Comparison of ENCODE assay signal across 10 cellular contexts in genomic region chr1:147167361-147167760, GRCh38. TPM values are rescaled to one million over a fixed set of nuclear protein-coding genes. Genes with fewer than 3 reads are reported as not detected.
DNase-seq lines count a peak whose midpoint lies in the region; ATAC-seq, FAIRE-seq and TF ChIP-seq lines count a peak whose summit lies in the region.
"Had no signal": no experiment of that assay in that cellular context is flagged by ENCODE, and none has a peak within 500 bp of the region (broad histone marks: within the 10 kb centered on the region; RNA-seq: fewer than 3 reads in every experiment).

No MANE protein-coding gene starts in this region.

- H3K4me2 ChIP-seq in keratinocyte (ENCODE audit: control insufficient read depth, extremely low read depth, insufficient read depth, low read depth, low read length), result peak overlapping the region; percentile 68

- peak overlapping the region; percentile 88 for H3K27ac ChIP-seq in ACC112 (ENCODE audit: low read depth, low read length)
- peak overlapping the region; percentile 81 for H3K27ac ChIP-seq in keratinocyte (ENCODE audit: control insufficient read depth, insufficient read depth, low read length)
- peak overlapping the region in 1 of 4 donors; percentile 1 for H3K27ac ChIP-seq in gastrocnemius medialis
- H3K27ac ChIP-seq: right atrium auricular region had no signal

- H3K9me1 ChIP-seq in keratinocyte (ENCODE audit: control insufficient read depth, extremely low read depth, insufficient read depth, low read length), result no peaks in the 10 kb centered on the region

- H3K36me3 ChIP-seq in ACC112 (ENCODE audit: insufficient read depth, low read length), result 0 out of 2 replicates have a peak, but pooled peaks cover 12% of the 10 kb centered on the region
- H3K36me3 ChIP-seq in keratinocyte (ENCODE audit: control insufficient read depth in 2 of 2, extremely low read depth in 1 of 2, insufficient read depth in 2 of 2, low read length in 2 of 2), result peaks cover 1 to 11% of the 10 kb centered on the region in 2 experiments
- H3K36me3 ChIP-seq in gastrocnemius medialis, result peaks cover 0 to 12% of the 10 kb centered on the region in 2 donors

- no peak for TF ChIP-seq POLR2A in gastrocnemius medialis (IDR thresholded peaks at IDR 0.05)

- peak overlapping the region; percentile 52 for H3K9ac ChIP-seq in keratinocyte (ENCODE audit: control insufficient read depth, extremely low read depth, insufficient read depth, low read length)

- H2AFZ ChIP-seq in ACC112 (ENCODE audit: low read length, unreplicated experiment) (no peak overlapping the region), keratinocyte (ENCODE audit: control insufficient read depth, low read length) (no peak overlapping the region)

- H3K27me3 ChIP-seq in ACC112 (ENCODE audit: insufficient read depth, low read length) (no peaks in the 10 kb centered on the region), keratinocyte (ENCODE audit: control insufficient read depth, extremely low read depth, insufficient read depth, low read length) (no peaks in the 10 kb centered on the region), gastrocnemius medialis (no peaks in the 10 kb centered on the region)
- H3K27me3 ChIP-seq: right atrium auricular region had no signal

- DNase-seq in HS-27A (ENCODE audit: low read depth) (peak; percentile 69), astrocyte of the hippocampus (ENCODE audit: low read depth, low spot score) (peak; percentile 89), keratinocyte (ENCODE audit: low read depth, low spot score) (peak; percentile 82), putamen (ENCODE audit: low spot score) (no peak), gastrocnemius medialis (no peak), NCI-H510A (lab: John Stamatoyannopoulos, UW) (no peak), Right ventricle myocardium superior (no peak)
- DNase-seq: NCI-H2081 treated with DMSO at 0.1 percent for 48 hours had no signal

- no peaks in the 10 kb centered on the region for H4K20me1 ChIP-seq in keratinocyte (ENCODE audit: control insufficient read depth, extremely low read depth, insufficient read depth, low read length)

- in situ Hi-C loops in gastrocnemius medialis (cut with MboI; ENCODE audit: low sequenced_read_pairs in 4 of 4), result loop anchor here in 1 of 4 donors (25.0 kb wide), 1 partner anchor 445 kb away; a partner anchor contains a TSS

- dilution Hi-C loops in keratinocyte (cut with MboI; ENCODE audit: extremely low pct_ligation_motif_present, low sequenced_read_pairs), result no loop called here

- peaks cover 57% of the 10 kb centered on the region for H3K79me2 ChIP-seq in ACC112 (ENCODE audit: control insufficient read depth, insufficient read depth, low read length, unreplicated experiment)
- peaks cover 71% of the 10 kb centered on the region for H3K79me2 ChIP-seq in keratinocyte (ENCODE audit: control insufficient read depth, insufficient read depth, low read length)

- no peaks in the 10 kb centered on the region for H3K9me3 ChIP-seq in keratinocyte (ENCODE audit: control insufficient read depth, low read depth, low read length)
- H3K9me3 ChIP-seq in gastrocnemius medialis, result no peaks in the 10 kb centered on the region
- H3K9me3 ChIP-seq: right atrium auricular region had no signal

- H3K4me1 ChIP-seq in ACC112 (ENCODE audit: control insufficient read depth, insufficient read depth, low read length, unreplicated experiment) (peaks cover 46% of the 10 kb centered on the region), keratinocyte (ENCODE audit: control insufficient read depth, extremely low read depth, insufficient read depth, low read length) (peaks cover 55% of the 10 kb centered on the region), gastrocnemius medialis (peaks cover 22 to 32% of the 10 kb centered on the region in 2 donors)

- ATAC-seq in gastrocnemius medialis (no peak), Right ventricle myocardium superior (ENCODE audit: poor library complexity) (no peak)

- FAIRE-seq in keratinocyte (lab: Jason Lieb, UNC), result peak; percentile 79

- H3K4me3 ChIP-seq in ACC112 (ENCODE audit: low read depth, low read length) (peak overlapping the region; percentile 25; the same call in 1 of the 2 replicates), keratinocyte (ENCODE audit: control insufficient read depth in 2 of 3, extremely low read depth in 1 of 3, insufficient read depth in 2 of 3, low read depth in 1 of 3, low read length in 3 of 3) (peak overlapping the region in 1 of 3 experiments; percentile 48), gastrocnemius medialis (no peak overlapping the region)
- H3K4me3 ChIP-seq: right atrium auricular region had no signal

- no peak for TF ChIP-seq CTCF in keratinocyte (optimal IDR thresholded peaks at IDR 0.05 in 1 of 3, IDR thresholded peaks at IDR 0.05 in 1 of 3, conservative IDR thresholded peaks at IDR 0.05 in 1 of 3; ENCODE audit: extremely low read depth in 1 of 3, insufficient read depth in 2 of 3, low read length in 3 of 3)
- TF ChIP-seq CTCF in gastrocnemius medialis (IDR thresholded peaks at IDR 0.05 in 4 of 5, conservative IDR thresholded peaks at IDR 0.05 in 1 of 5), result no peak

- intact Hi-C loops in gastrocnemius medialis (cut with DNase I; ENCODE audit: low total_unique reads), result no loop called here
- intact Hi-C loops in Right ventricle myocardium superior (cut with DNase I), result no loop called here

RNA-seq across cellular contexts. Expression of gene PRKAB2, which starts 4.9 kb away (rescaled TPM):
- 20.9 to 39.9 TPM (median 35.6 TPM) in 3 replicates for polyA plus RNA-seq in keratinocyte
- polyA plus RNA-seq in keratinocyte (2011; ENCODE audit: low read depth), result 9.5 TPM
- 13.5 and 29.8 TPM in 2 replicates for polyA plus RNA-seq in keratinocyte (2011; cell fraction: cytosol; rRNA removed)
- polyA plus RNA-seq in keratinocyte (2011; cell fraction: nucleus; rRNA removed), result 48.3 and 61.4 TPM in 2 replicates
- polyA plus RNA-seq in keratinocyte (2012; ENCODE audit: low replicate concordance), result 12.8 and 14.2 TPM in 2 replicates
- polyA minus RNA-seq in keratinocyte, result 7.3 to 31.5 TPM (median 26.2 TPM) in 3 replicates
- 17.5 TPM for polyA minus RNA-seq in keratinocyte (2011; cell fraction: cytosol; rRNA and poly(A)+ RNA removed)
- polyA minus RNA-seq in keratinocyte (2011; cell fraction: nucleus; rRNA and poly(A)+ RNA removed), result 22.2 and 34.9 TPM in 2 replicates
- 100 to 1,000 TPM in 1 of 4 donors, 10 to 100 TPM in 3; 65.2 to 107 (median 80.2) TPM for total RNA-seq in gastrocnemius medialis
- 49.0 TPM for total RNA-seq in Right ventricle myocardium superior

RNA-seq across cellular contexts. Expression of gene FMO5, which starts 57.8 kb away (rescaled TPM):
- polyA plus RNA-seq in keratinocyte, result 0.18 to 0.61 TPM (median 0.31 TPM) in 3 replicates
- 0.30 TPM for polyA plus RNA-seq in keratinocyte (2011; ENCODE audit: low read depth)
- polyA plus RNA-seq in keratinocyte (2011; cell fraction: cytosol; rRNA removed), result 0.31 and 0.47 TPM in 2 replicates
- 0.96 and 1.1 TPM in 2 replicates for polyA plus RNA-seq in keratinocyte (2011; cell fraction: nucleus; rRNA removed)
- polyA plus RNA-seq in keratinocyte (2012; ENCODE audit: low replicate concordance), result 0.34 and 0.39 TPM in 2 replicates
- polyA minus RNA-seq in keratinocyte, result 0.22 to 1.1 TPM (median 0.33 TPM) in 3 replicates
- not detected for polyA minus RNA-seq in keratinocyte (2011; cell fraction: cytosol; rRNA and poly(A)+ RNA removed)
- 0.21 and 0.31 TPM in 2 replicates for polyA minus RNA-seq in keratinocyte (2011; cell fraction: nucleus; rRNA and poly(A)+ RNA removed)
- total RNA-seq in gastrocnemius medialis, result 1 to 10 TPM in 2 of 4 donors, under 1 TPM in 2; 0.72 to 1.7 (median 1.2) TPM
- 8.5 TPM for total RNA-seq in Right ventricle myocardium superior

Comparison
In these comparisons a context has a peak if more than half of its experiments do, and no peak if none do; other contexts are left out.
1. DNase-seq: peak in HS-27A (single experiment), astrocyte of the hippocampus (single experiment) and keratinocyte (single experiment); none in putamen (single experiment), gastrocnemius medialis (0 of 2), NCI-H510A (single experiment) and Right ventricle myocardium superior (single experiment).